32 cellular contexts compared by ENCODE assay signal in the genomic region with DNA sequence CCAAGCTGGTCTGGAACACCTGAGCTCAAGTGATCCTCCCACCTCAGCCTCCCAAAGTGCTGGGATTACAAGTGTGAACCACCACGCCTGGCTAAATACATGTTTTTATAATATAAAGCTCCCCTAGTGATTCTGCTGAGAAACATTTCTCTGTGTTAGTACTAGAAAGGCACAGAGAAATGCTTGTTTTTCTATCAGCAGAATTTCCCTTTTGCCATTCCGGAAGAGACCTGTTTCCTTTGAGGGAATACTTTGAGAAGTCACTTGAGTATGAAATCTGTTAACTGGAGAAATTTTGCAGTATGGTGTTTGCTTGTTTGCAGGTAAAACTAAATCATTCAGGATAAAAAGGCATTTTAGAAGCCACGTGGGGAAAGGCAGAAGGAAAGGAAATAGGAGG. TPM values are rescaled to one million over a fixed set of nuclear protein-coding genes. Genes with fewer than 3 reads are reported as not detected.
"Had no signal": no experiment of that assay in that cellular context is flagged by ENCODE, and none has a peak within 500 bp of the region (broad histone marks: within the 10 kb centered on the region; RNA-seq: fewer than 3 reads in every experiment).

No MANE protein-coding gene starts in this region.

- H3K9me3 ChIP-seq: left ventricle myocardium inferior, mucosa of descending colon, pancreas, prostate gland, sigmoid colon, spleen, suprapubic skin, thoracic aorta, tibial artery, upper lobe of right lung had no signal

- H3K27ac Mint-ChIP-seq: immature natural killer cell; memory B cell; natural killer cell treated with Interleukin-12 subunit alpha and Interleukin-12 subunit beta and Interleukin-15 and Interleukin-18, amount 100 ng/mL, for 72 hours; stimulated activated effector memory CD8-positive, alpha-beta T cell treated with anti-CD3 and anti-CD28 coated beads, Interleukin-12 subunit alpha, Interleukin-12 subunit beta, amount 100 ng/mL, for 72 hours; stimulated activated naive CD8-positive, alpha-beta T cell treated with anti-CD3 and anti-CD28 coated beads, Interleukin-15, Interleukin-2, amounts not matched to agents 100 ng/mL and 50 ng/mL, for 24 hours had no signal

- H3K36me3 Mint-ChIP-seq: immature natural killer cell; memory B cell; naive thymus-derived CD4-positive, alpha-beta T cell; natural killer cell treated with Interleukin-12 subunit alpha and Interleukin-12 subunit beta and Interleukin-15 and Interleukin-18, amount 100 ng/mL, for 72 hours; stimulated activated effector memory CD8-positive, alpha-beta T cell treated with anti-CD3 and anti-CD28 coated beads, Interleukin-12 subunit alpha, Interleukin-12 subunit beta, amount 100 ng/mL, for 72 hours had no signal

- H3K4me3 Mint-ChIP-seq: immature natural killer cell; memory B cell; naive thymus-derived CD4-positive, alpha-beta T cell; natural killer cell treated with Interleukin-12 subunit alpha and Interleukin-12 subunit beta and Interleukin-15 and Interleukin-18, amount 100 ng/mL, for 72 hours; stimulated activated effector memory CD8-positive, alpha-beta T cell treated with anti-CD3 and anti-CD28 coated beads, Interleukin-12 subunit alpha, Interleukin-12 subunit beta, amount 100 ng/mL, for 72 hours; stimulated activated naive CD8-positive, alpha-beta T cell treated with anti-CD3 and anti-CD28 coated beads, Interleukin-15, Interleukin-2, amounts not matched to agents 100 ng/mL and 50 ng/mL, for 24 hours had no signal

- H3K9me3 Mint-ChIP-seq: natural killer cell treated with Interleukin-12 subunit alpha and Interleukin-12 subunit beta and Interleukin-15 and Interleukin-18, amount 100 ng/mL, for 72 hours; stimulated activated effector memory CD8-positive, alpha-beta T cell treated with anti-CD3 and anti-CD28 coated beads, Interleukin-12 subunit alpha, Interleukin-12 subunit beta, amount 100 ng/mL, for 72 hours; stimulated activated naive CD8-positive, alpha-beta T cell treated with anti-CD3 and anti-CD28 coated beads, Interleukin-15, Interleukin-2, amounts not matched to agents 100 ng/mL and 50 ng/mL, for 24 hours had no signal

- ATAC-seq: mucosa of descending colon; naive thymus-derived CD4-positive, alpha-beta T cell; natural killer cell treated with Interleukin-12 subunit alpha and Interleukin-12 subunit beta and Interleukin-15 and Interleukin-18, amount 100 ng/mL, for 72 hours; pancreas; right cardiac atrium; stimulated activated effector memory CD8-positive, alpha-beta T cell treated with anti-CD3 and anti-CD28 coated beads, Interleukin-12 subunit alpha, Interleukin-12 subunit beta, amount 100 ng/mL, for 72 hours; upper lobe of right lung had no signal

- H3K27ac ChIP-seq: left ventricle myocardium inferior, pancreas, prostate gland, sigmoid colon, suprapubic skin, thoracic aorta, tibial artery, upper lobe of right lung had no signal

- H3K4me1 Mint-ChIP-seq: immature natural killer cell, memory B cell had no signal

- DNase-seq: hypothalamus; immature natural killer cell; left ventricle myocardium inferior; midbrain; mucosa of descending colon; naive thymus-derived CD4-positive, alpha-beta T cell; nucleus accumbens; pancreas; retina; right cardiac atrium; sigmoid colon; small intestine; spleen; stimulated activated CD4-positive, alpha-beta T cell treated with anti-CD3 and anti-CD28 coated beads, Interleukin-4, amount 100 ng/mL, for 24 hours; stimulated activated naive CD4-positive, alpha-beta T cell; tibial artery; trophoblast cell; upper lobe of right lung had no signal

- H3K27me3 ChIP-seq: upper lobe of right lung had no signal

RNA-seq across cellular contexts. Expression of a gene that starts 4.4 kb away (rescaled TPM):
- total RNA-seq: kidney epithelial cell, myocyte, osteoblast had no signal
- polyA plus RNA-seq: naive thymus-derived CD4-positive, alpha-beta T cell; neural cell had no signal

RNA-seq across cellular contexts. Expression of a gene that starts 53.5 kb away (rescaled TPM):
- total RNA-seq: left ventricle myocardium inferior, lower leg skin, mesenteric fat pad, myocyte, right cardiac atrium, sigmoid colon, subcutaneous adipose tissue, suprapubic skin, thoracic aorta, upper lobe of right lung had no signal
- polyA plus RNA-seq: immature natural killer cell, spleen had no signal
